18 cellular contexts compared by ENCODE assay signal in the genomic region with DNA sequence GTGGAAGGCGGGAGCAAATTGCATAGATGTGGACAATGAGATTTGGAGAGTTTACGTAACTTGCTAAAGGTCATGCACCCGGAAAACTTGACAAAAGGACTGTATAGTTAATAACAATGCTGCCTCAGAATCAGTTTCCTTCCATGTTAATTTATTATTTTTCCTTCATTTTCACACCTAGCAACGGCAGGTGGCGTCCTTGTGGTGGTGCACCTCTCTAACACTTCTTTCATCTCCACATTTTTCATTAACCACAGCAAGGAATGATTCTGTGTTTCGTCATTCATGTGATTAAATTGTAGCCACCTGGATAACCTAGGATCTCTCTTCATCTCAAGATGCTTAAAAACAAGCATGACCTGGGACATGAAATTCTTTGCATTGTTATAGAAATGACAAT.
DNase-seq lines count a peak whose midpoint lies in the region; ATAC-seq and TF ChIP-seq lines count a peak whose summit lies in the region.
"Had no signal": no experiment of that assay in that cellular context is flagged by ENCODE, and none has a peak within 500 bp of the region (broad histone marks: within the 10 kb centered on the region; RNA-seq: fewer than 3 reads in every experiment).

No MANE protein-coding gene starts in this region.

- H3K36me3 Mint-ChIP-seq in natural killer cell treated with Interleukin-12 subunit alpha and Interleukin-12 subunit beta and Interleukin-15 and Interleukin-18, amount 100 ng/mL, for 72 hours = peaks cover 7% of the 10 kb centered on the region

- H3K4me3 Mint-ChIP-seq in natural killer cell treated with Interleukin-12 subunit alpha and Interleukin-12 subunit beta and Interleukin-15 and Interleukin-18, amount 100 ng/mL, for 72 hours = no peak overlapping the region
- H3K4me3 Mint-ChIP-seq: B cell; natural killer cell; T-helper 2 cell treated with Interferon-gamma antibody and Interleukin-4, amounts not matched to agents 5 μg/mL and 100 μg/mL, for 36 hours had no signal

- intact Hi-C loops in ascending aorta (cut with DNase I) = no loop called here

- H3K79me2 ChIP-seq in OCI-LY1 (ENCODE audit: insufficient read depth, low read length) = no peaks in the 10 kb centered on the region

- DNase-seq in Caki2 (ENCODE audit: low read depth) (peak; percentile 7), HEK293T (ENCODE audit: extremely low spot score) (peak; percentile 6), choroid plexus epithelial cell (ENCODE audit: low read depth) (no peak), ascending aorta (ENCODE audit: low spot score in 2 of 2) (no peak)
- no peak for DNase-seq in natural killer cell treated with Interleukin-12 subunit alpha and Interleukin-12 subunit beta and Interleukin-15 and Interleukin-18, amount 100 ng/mL, for 72 hours (ENCODE audit: low spot score)
- DNase-seq: activated CD4-positive, alpha-beta T cell treated with anti-CD3 and anti-CD28 coated beads, Interleukin-2, amount 50 U/mL, for 4 hours; left ventricle myocardium superior; natural killer cell; NCI-H1930; right cardiac atrium; stimulated activated CD4-positive, alpha-beta T cell treated with anti-CD3 and anti-CD28 coated beads, Interleukin-2, amount 100 ng/mL, for 48 hours; upper lobe of left lung had no signal

- no peak for ATAC-seq in HG03159 (IDR thresholded peaks at IDR 0.05; ENCODE audit: unreplicated experiment)
- no peak for ATAC-seq in natural killer cell treated with Interleukin-12 subunit alpha and Interleukin-12 subunit beta and Interleukin-15 and Interleukin-18, amount 100 ng/mL, for 72 hours
- no peak for ATAC-seq in HG02885 (IDR thresholded peaks at IDR 0.05; ENCODE audit: poor library complexity, unreplicated experiment)
- ATAC-seq: K562, left ventricle myocardium superior, natural killer cell, right cardiac atrium had no signal

- no peak overlapping the region for H2AFZ ChIP-seq in OCI-LY1 (ENCODE audit: low read length)

- no peaks in the 10 kb centered on the region for H3F3A ChIP-seq in OCI-LY1 (ENCODE audit: insufficient read depth, low read length)

- no peaks in the 10 kb centered on the region for H3K27me3 ChIP-seq in OCI-LY1 (ENCODE audit: insufficient read depth, low read length)
- no peaks in the 10 kb centered on the region for H3K27me3 ChIP-seq in ascending aorta
- H3K27me3 ChIP-seq: upper lobe of left lung had no signal

- no peak overlapping the region for H3K27ac Mint-ChIP-seq in natural killer cell treated with Interleukin-12 subunit alpha and Interleukin-12 subunit beta and Interleukin-15 and Interleukin-18, amount 100 ng/mL, for 72 hours
- H3K27ac Mint-ChIP-seq: B cell; natural killer cell; T-helper 2 cell treated with Interferon-gamma antibody and Interleukin-4, amounts not matched to agents 5 μg/mL and 100 μg/mL, for 36 hours had no signal

- POLR2A ChIA-PET in HEK293T (lab: Yijun Ruan, JAX) = no interaction called here

- no peak overlapping the region for H3K9ac ChIP-seq in OCI-LY1 (ENCODE audit: low read length)

- H3K4me3 ChIP-seq in OCI-LY1 (ENCODE audit: low read depth, low read length, poor library complexity, severe bottlenecking) (no peak overlapping the region), choroid plexus epithelial cell (ENCODE audit: low read depth, low read length) (no peak overlapping the region), ascending aorta (no peak overlapping the region)
- H3K4me3 ChIP-seq: K562, upper lobe of left lung had no signal

- H3K9me3 Mint-ChIP-seq in natural killer cell treated with Interleukin-12 subunit alpha and Interleukin-12 subunit beta and Interleukin-15 and Interleukin-18, amount 100 ng/mL, for 72 hours = peaks cover 19% of the 10 kb centered on the region

- H3K4me1 ChIP-seq in OCI-LY1 (ENCODE audit: insufficient read depth, low read length, severe bottlenecking) (no peaks in the 10 kb centered on the region), ascending aorta (no peaks in the 10 kb centered on the region)
- H3K4me1 ChIP-seq: upper lobe of left lung had no signal

- no peaks in the 10 kb centered on the region for H3K27me3 Mint-ChIP-seq in natural killer cell treated with Interleukin-12 subunit alpha and Interleukin-12 subunit beta and Interleukin-15 and Interleukin-18, amount 100 ng/mL, for 72 hours
- H3K27me3 Mint-ChIP-seq: B cell had no signal

- H4K20me1 ChIP-seq in OCI-LY1 (ENCODE audit: insufficient read depth, low read length) = no peaks in the 10 kb centered on the region

- CTCF ChIA-PET in HEK293T (lab: Yijun Ruan, JAX) = no interaction called here

- no peaks in the 10 kb centered on the region for H3K4me1 Mint-ChIP-seq in natural killer cell treated with Interleukin-12 subunit alpha and Interleukin-12 subunit beta and Interleukin-15 and Interleukin-18, amount 100 ng/mL, for 72 hours (ENCODE audit: low read depth in 2 of 2)
- H3K4me1 Mint-ChIP-seq: B cell, natural killer cell had no signal

- no peaks in the 10 kb centered on the region for H3K9me2 ChIP-seq in OCI-LY1 (ENCODE audit: low read depth, low read length)

- in situ Hi-C loops in Caki2 (cut with HindIII; ENCODE audit: low pct_unique_long_range_greater_than_20kb, low sequenced_read_pairs) = no loop called here

- no peak overlapping the region for H3K4me2 ChIP-seq in OCI-LY1 (ENCODE audit: low read length)

- TF ChIP-seq CTCF in OCI-LY1 (IDR thresholded peaks at IDR 0.05; ENCODE audit: low read length) = peak; percentile 57
- peak; percentile 9 for TF ChIP-seq CTCF in choroid plexus epithelial cell (conservative IDR thresholded peaks at IDR 0.05; ENCODE audit: low read depth, low read length)
- no peak for TF ChIP-seq CTCF in ascending aorta (IDR thresholded peaks at IDR 0.05)

- H3K9me3 ChIP-seq in OCI-LY1 (ENCODE audit: low read length) = no peaks in the 10 kb centered on the region
- H3K9me3 ChIP-seq in ascending aorta = no peaks in the 10 kb centered on the region
- H3K9me3 ChIP-seq: upper lobe of left lung had no signal

- no peak overlapping the region for H3K27ac ChIP-seq in OCI-LY1 (ENCODE audit: low read depth, low read length, poor library complexity, severe bottlenecking)
- no peak overlapping the region for H3K27ac ChIP-seq in ascending aorta
- H3K27ac ChIP-seq: upper lobe of left lung had no signal

- H3K36me3 ChIP-seq in OCI-LY1 (ENCODE audit: insufficient read depth, low read length) (no peaks in the 10 kb centered on the region), ascending aorta (no peaks in the 10 kb centered on the region)
- H3K36me3 ChIP-seq: upper lobe of left lung had no signal

TF ChIP-seq in HEK293T, 16 proteins besides CTCF, POLR2A, EP300 and RAD21:
- no peak for TF ChIP-seq BHLHE40 (IDR thresholded peaks at IDR 0.05; ENCODE audit: borderline replicate concordance)
- TF ChIP-seq FOXA1 (IDR thresholded peaks at IDR 0.05) = no peak
- no peak for TF ChIP-seq LEF1 (IDR thresholded peaks at IDR 0.05; ENCODE audit: borderline replicate concordance)
- no peak for TF ChIP-seq CTBP1 (IDR thresholded peaks at IDR 0.05; ENCODE audit: borderline replicate concordance)
- TF ChIP-seq SP1 (IDR thresholded peaks at IDR 0.05) = no peak
- TF ChIP-seq TARDBP (IDR thresholded peaks at IDR 0.05) = no peak

Comparison
In these comparisons a context has a peak if more than half of its experiments do, and no peak if none do; other contexts are left out.
1. DNase-seq: peak in Caki2 (single experiment) and HEK293T (single experiment); none in choroid plexus epithelial cell (single experiment), natural killer cell treated with Interleukin-12 subunit alpha and Interleukin-12 subunit beta and Interleukin-15 and Interleukin-18, amount 100 ng/mL, for 72 hours (single experiment) and ascending aorta (0 of 2).
2. CTCF ChIP-seq: peak in OCI-LY1 (single experiment) and choroid plexus epithelial cell (single experiment); none in ascending aorta (0 of 3).